In the genomic region with DNA sequence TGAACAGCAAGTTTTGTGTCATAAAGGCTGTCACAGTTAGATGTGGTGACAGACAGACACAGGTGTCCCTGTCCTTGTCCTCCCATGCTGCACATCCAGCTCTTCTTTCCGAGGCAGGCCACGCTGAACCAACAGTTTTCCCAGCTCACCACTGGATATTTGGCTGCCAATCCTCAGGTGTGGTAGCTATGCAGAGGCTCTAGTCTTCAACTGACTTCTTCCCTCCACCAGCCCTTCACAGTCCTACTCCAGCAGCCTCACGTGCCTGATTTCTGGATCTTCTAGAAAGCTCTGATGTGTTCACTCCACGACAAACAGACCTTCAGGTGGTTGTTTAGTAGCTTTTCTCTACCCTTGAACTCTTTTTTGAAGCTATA, we compare ENCODE assay signal across 16 cellular contexts.
DNase-seq lines count a peak whose midpoint lies in the region; ATAC-seq, FAIRE-seq and TF ChIP-seq lines count a peak whose summit lies in the region.
"Had no signal": no experiment of that assay in that cellular context is flagged by ENCODE, and none has a peak within 500 bp of the region (broad histone marks: within the 10 kb centered on the region; RNA-seq: fewer than 3 reads in every experiment).

No MANE protein-coding gene starts in this region.

- H3K4me3 Mint-ChIP-seq in CD8-positive, alpha-beta memory T cell = no peak overlapping the region
- H3K4me3 Mint-ChIP-seq: CD8-positive, alpha-beta T cell had no signal

- H3K27me3 Mint-ChIP-seq in CD8-positive, alpha-beta memory T cell = peaks cover 11 to 34% of the 10 kb centered on the region in 2 donors

- peak overlapping the region; percentile 71 for H3K4me2 ChIP-seq in HepG2 (ENCODE audit: low read depth, low read length)

- no TSS peak for BruUV-seq in HepG2 (replicated peaks; lab: Mats Ljungman, UMichigan)

- WGBS in HepG2 (ENCODE audit: low lambda C conversion rate) = 1% methylated on average over 4 of the region's 4 CpGs
- 65% methylated on average over 4 of the region's 4 CpGs for WGBS in right lobe of liver (ENCODE audit: insufficient coverage, low coverage, low lambda C conversion rate, missing lambda C conversion rate)
- 95 to 100% methylated on average over 2 to 3 of the region's 4 CpGs for WGBS in mesodermal cell (ENCODE audit: insufficient coverage in 2 of 2), 2 experiments

- ATAC-seq in HepG2 = peak; percentile 57
- no peak for ATAC-seq in right lobe of liver
- ATAC-seq: CD8-positive, alpha-beta T cell had no signal

- CTCF ChIA-PET in HepG2 (lab: Yijun Ruan, JAX; ENCODE audit: low intra/inter-chr PET ratio, low total read pairs) = no interaction called here
- CTCF ChIA-PET in CD8-positive, alpha-beta memory T cell (lab: Charles Lee) = no interaction called here

- H3K27me3 ChIP-seq in HepG2 (ENCODE audit: control insufficient read depth in 1 of 2, insufficient read depth in 2 of 2, low read length in 2 of 2) = no peaks in the 10 kb centered on the region
- no peaks in the 10 kb centered on the region for H3K27me3 ChIP-seq in right lobe of liver
- H3K27me3 ChIP-seq in CD8-positive, alpha-beta memory T cell (ENCODE audit: insufficient read depth, low read length, poor library complexity, severe bottlenecking) = peaks cover 4% of the 10 kb centered on the region
- H3K27me3 ChIP-seq: BE2C had no signal

- DNase-seq in DMS53 (lab: John Stamatoyannopoulos, UW) (peak; percentile 24), DMS53 treated with DMSO at 0.1 percent for 48 hours (lab: John Stamatoyannopoulos, UW; ENCODE audit: unreplicated experiment) (no peak), HepG2 (ENCODE audit: low spot score) (no peak), right lobe of liver (no peak), urothelium cell line (ENCODE audit: low spot score) (peak; percentile 36), occipital lobe (lab: John Stamatoyannopoulos, UW) (no peak)
- no peak for DNase-seq in CD8-positive, alpha-beta memory T cell
- DNase-seq: BE2C; CD8-positive, alpha-beta T cell; KBM-7; NCI-H1092 treated with DMSO at 0.1 percent for 48 hours; NCI-H526 treated with DMSO at 0.1 percent for 48 hours; SHP77 treated with DMSO at 0.1 percent for 48 hours had no signal

- TF ChIP-seq POLR2A in HepG2 (IDR thresholded peaks at IDR 0.05; ENCODE audit: insufficient read depth in 1 of 2, low read depth in 2 of 2, low read length in 2 of 2) (no peak), right lobe of liver (IDR thresholded peaks at IDR 0.05) (no peak)

- no peak for TF ChIP-seq RAD21 in HepG2 (CRISPR knock-in tag; IDR thresholded peaks at IDR 0.05)

- H2AFZ ChIP-seq in HepG2 (ENCODE audit: low read length) = peak overlapping the region; percentile 31

- TF ChIP-seq CTCF in HepG2 (CRISPR knock-in tag; IDR thresholded peaks at IDR 0.05) (no peak), right lobe of liver (IDR thresholded peaks at IDR 0.05) (no peak)

- H3K79me2 ChIP-seq in HepG2 (ENCODE audit: insufficient read depth, low read length) = no peaks in the 10 kb centered on the region

- intact Hi-C loops in HepG2 (cut with micrococcal nuclease; ENCODE audit: unreplicated experiment) = no loop called here
- intact Hi-C loops in right lobe of liver (cut with DNase I) = no loop called here

- peak overlapping the region; percentile 56 for H3K27ac ChIP-seq in HepG2 (ENCODE audit: extremely low read length, insufficient read depth, low read length)
- H3K27ac ChIP-seq in right lobe of liver = no peak overlapping the region
- peak overlapping the region; percentile 85 for H3K27ac ChIP-seq in mesodermal cell (ENCODE audit: low read depth, low read length, severe bottlenecking)
- no peak overlapping the region for H3K27ac ChIP-seq in CD8-positive, alpha-beta memory T cell (ENCODE audit: low read depth, low read length)
- H3K27ac ChIP-seq: 22Rv1 had no signal

- no peaks in the 10 kb centered on the region for H3K36me3 ChIP-seq in HepG2 (replicated peaks in 1 of 2; ENCODE audit: control insufficient read depth in 1 of 2, insufficient read depth in 2 of 2, low read length in 2 of 2)
- no peaks in the 10 kb centered on the region for H3K36me3 ChIP-seq in right lobe of liver
- no peaks in the 10 kb centered on the region for H3K36me3 ChIP-seq in mesodermal cell (ENCODE audit: control insufficient read depth, insufficient read depth, low read length)
- H3K36me3 ChIP-seq in CD8-positive, alpha-beta memory T cell (ENCODE audit: insufficient read depth, low read length) = no peaks in the 10 kb centered on the region
- H3K36me3 ChIP-seq: BE2C had no signal

- H3K27ac Mint-ChIP-seq in CD8-positive, alpha-beta memory T cell = no peak overlapping the region
- H3K27ac Mint-ChIP-seq: CD8-positive, alpha-beta T cell had no signal

- H3K4me1 ChIP-seq in HepG2 (ENCODE audit: insufficient read depth, low read length) = peaks cover 36% of the 10 kb centered on the region
- peaks cover 0 to 8% (median 3%) of the 10 kb centered on the region in 4 donors for H3K4me1 ChIP-seq in right lobe of liver
- peaks cover 5% of the 10 kb centered on the region for H3K4me1 ChIP-seq in mesodermal cell (ENCODE audit: control insufficient read depth, insufficient read depth, low read length, poor library complexity, severe bottlenecking)
- H3K4me1 ChIP-seq in CD8-positive, alpha-beta memory T cell (ENCODE audit: insufficient read depth, low read length) = no peaks in the 10 kb centered on the region
- H3K4me1 ChIP-seq: BE2C had no signal

- no peaks in the 10 kb centered on the region for H4K20me1 ChIP-seq in HepG2 (ENCODE audit: insufficient read depth, low read length)

- POLR2A ChIA-PET in HepG2 (lab: Yijun Ruan, JAX) = no interaction called here
- POLR2A ChIA-PET in CD8-positive, alpha-beta memory T cell (lab: Charles Lee) = no interaction called here

- H3K36me3 Mint-ChIP-seq in CD8-positive, alpha-beta memory T cell = peaks cover 0 to 2% (median 0%) of the 10 kb centered on the region in 3 donors
- H3K36me3 Mint-ChIP-seq: CD8-positive, alpha-beta T cell had no signal

- FAIRE-seq in HepG2 (lab: Jason Lieb, UNC) = no peak
- no peak for FAIRE-seq in urothelium cell line (lab: Jason Lieb, UNC)
- FAIRE-seq: H1 had no signal

- peaks cover 4 to 17% (median 16%) of the 10 kb centered on the region in 5 donors for H3K9me3 Mint-ChIP-seq in CD8-positive, alpha-beta memory T cell

- H3K4me3 ChIP-seq in HepG2 (replicated peaks in 1 of 3; ENCODE audit: insufficient read depth in 1 of 3, low read depth in 2 of 3, low read length in 3 of 3) (peak overlapping the region in 1 of 3 experiments; percentile 40; a peak in 2 of 6 replicates), right lobe of liver (no peak overlapping the region), mesodermal cell (ENCODE audit: extremely low read depth, insufficient read depth, low read length, poor library complexity, severe bottlenecking) (no peak overlapping the region)
- H3K4me3 ChIP-seq in CD8-positive, alpha-beta memory T cell (ENCODE audit: low read length) = no peak overlapping the region

- H3K9ac ChIP-seq in HepG2 (ENCODE audit: insufficient read depth, low read depth, low read length) = peak overlapping the region; percentile 52

- H3K9me3 ChIP-seq in HepG2 (ENCODE audit: low read length) (peaks cover 10% of the 10 kb centered on the region), right lobe of liver (no peaks in the 10 kb centered on the region), mesodermal cell (ENCODE audit: control insufficient read depth, low read length) (peaks cover 3% of the 10 kb centered on the region)
- no peaks in the 10 kb centered on the region for H3K9me3 ChIP-seq in CD8-positive, alpha-beta memory T cell (ENCODE audit: low read length)
- H3K9me3 ChIP-seq: BE2C had no signal

- no peaks in the 10 kb centered on the region for H3K4me1 Mint-ChIP-seq in CD8-positive, alpha-beta memory T cell

- in situ Hi-C loops in HepG2 (cut with HindIII; ENCODE audit: extremely low pct_ligation_motif_present, low pct_unique_long_range_greater_than_20kb) = no loop called here

- TF ChIP-seq EP300 in HepG2 (IDR thresholded peaks at IDR 0.05; ENCODE audit: low read depth in 2 of 2, low read length in 2 of 2) (no peak), HepG2 (CRISPR knock-in tag; IDR thresholded peaks at IDR 0.05; ENCODE audit: borderline replicate concordance) (no peak)

TF ChIP-seq in HepG2, 621 proteins besides CTCF, POLR2A, EP300 and RAD21 (continues in another document):
- TF ChIP-seq ZNF572 (CRISPR knock-in tag; IDR thresholded peaks at IDR 0.05) = no peak
- 0 out of 2 replicates have a peak, but pooled peaks have one; percentile 12 for TF ChIP-seq FOXC1 (CRISPR knock-in tag; IDR thresholded peaks at IDR 0.05; ENCODE audit: borderline replicate concordance)
- no peak for TF ChIP-seq ZFY (CRISPR knock-in tag; IDR thresholded peaks at IDR 0.05)
- TF ChIP-seq, protein P1, sequence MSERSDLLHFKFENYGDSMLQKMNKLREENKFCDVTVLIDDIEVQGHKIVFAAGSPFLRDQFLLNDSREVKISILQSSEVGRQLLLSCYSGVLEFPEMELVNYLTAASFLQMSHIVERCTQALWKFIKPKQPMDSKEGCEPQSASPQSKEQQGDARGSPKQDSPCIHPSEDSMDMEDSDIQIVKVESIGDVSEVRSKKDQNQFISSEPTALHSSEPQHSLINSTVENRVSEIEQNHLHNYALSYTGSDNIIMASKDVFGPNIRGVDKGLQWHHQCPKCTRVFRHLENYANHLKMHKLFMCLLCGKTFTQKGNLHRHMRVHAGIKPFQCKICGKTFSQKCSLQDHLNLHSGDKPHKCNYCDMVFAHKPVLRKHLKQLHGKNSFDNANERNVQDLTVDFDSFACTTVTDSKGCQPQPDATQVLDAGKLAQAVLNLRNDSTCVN (CRISPR knock-in tag; IDR thresholded peaks at IDR 0.05; ENCODE audit: borderline replicate concordance) = peak; percentile 67; the same call in 1 of the 2 replicates
- no peak for TF ChIP-seq WIZ (CRISPR knock-in tag; IDR thresholded peaks at IDR 0.05)
- no peak for TF ChIP-seq MAZ (IDR thresholded peaks at IDR 0.05; ENCODE audit: borderline replicate concordance, low read depth, low read length)
- TF ChIP-seq MAZ (CRISPR knock-in tag; IDR thresholded peaks at IDR 0.05; ENCODE audit: low read depth) = no peak
- no peak for TF ChIP-seq RXRA (CRISPR knock-in tag; IDR thresholded peaks at IDR 0.05)
- no peak for TF ChIP-seq ZSCAN20 (CRISPR knock-in tag; IDR thresholded peaks at IDR 0.05; ENCODE audit: borderline replicate concordance)
- peak; percentile 48; the same call in 1 of the 2 replicates for TF ChIP-seq BHLHE40 (IDR thresholded peaks at IDR 0.05; ENCODE audit: low read length)
- peak; percentile 46 for TF ChIP-seq SALL1 (CRISPR knock-in tag; IDR thresholded peaks at IDR 0.05)
- no peak for TF ChIP-seq CENPT (CRISPR knock-in tag; IDR thresholded peaks at IDR 0.05; ENCODE audit: low read depth)

Comparison
In these comparisons a context has a peak if more than half of its experiments do, and no peak if none do; other contexts are left out.
1. DNase-seq: peak in DMS53 (single experiment) and urothelium cell line (single experiment); none in DMS53 treated with DMSO at 0.1 percent for 48 hours (single experiment), HepG2 (single experiment), right lobe of liver (0 of 3), occipital lobe (single experiment) and CD8-positive, alpha-beta memory T cell (0 of 5).
2. H3K27ac ChIP-seq: peak in HepG2 (single experiment) and mesodermal cell (single experiment); none in right lobe of liver (0 of 3) and CD8-positive, alpha-beta memory T cell (single experiment).